8 cellular contexts compared by ENCODE assay signal in genomic region chr2:192194065-192194865, GRCh38. TPM values are rescaled to one million over a fixed set of nuclear protein-coding genes. Genes with fewer than 3 reads are reported as not detected.
DNase-seq lines count a peak whose midpoint lies in the region; ATAC-seq and TF ChIP-seq lines count a peak whose summit lies in the region.

No MANE protein-coding gene starts in this region.

- no peak for DNase-seq in SK-N-MC (ENCODE audit: low read depth, low spot score)
- peak; percentile 30 for DNase-seq in cerebellum (ENCODE audit: low spot score)
- DNase-seq in right lobe of liver: peak in 2 of 3 donors; percentile 21 to 36
- DNase-seq in erythroblast (lab: John Stamatoyannopoulos, UW): no peak

- no peak overlapping the region for H3K27ac ChIP-seq in SK-N-MC
- H3K27ac ChIP-seq in right lobe of liver: no peak overlapping the region
- no peak overlapping the region for H3K27ac ChIP-seq in subcutaneous abdominal adipose tissue (ENCODE audit: low read depth, low read length)

- intact Hi-C loops in right lobe of liver (cut with DNase I): no loop called here

- peak overlapping the region; percentile 6 for H3K9ac ChIP-seq in SK-N-MC (ENCODE audit: insufficient read length)
- no peak overlapping the region for H3K9ac ChIP-seq in subcutaneous abdominal adipose tissue (ENCODE audit: low read length in 5 of 5)

- H3K4me3 ChIP-seq in SK-N-MC (peak overlapping the region; percentile 86), right lobe of liver (no peak overlapping the region), subcutaneous abdominal adipose tissue (ENCODE audit: low read depth in 1 of 5, low read length in 5 of 5) (peak overlapping the region in 4 of 5 donors; percentile 45 to 71 (median 66))

- ATAC-seq in GM18870 (IDR thresholded peaks at IDR 0.05; ENCODE audit: unreplicated experiment): peak; percentile 18
- peak; percentile 29 for ATAC-seq in HG02884 (IDR thresholded peaks at IDR 0.05; ENCODE audit: unreplicated experiment)
- ATAC-seq in right lobe of liver: peak; percentile 30 to 45 (median 38)
- no peak for ATAC-seq in GM18517 (IDR thresholded peaks at IDR 0.05; ENCODE audit: unreplicated experiment)

- H3K9me3 ChIP-seq in SK-N-MC (ENCODE audit: low read depth, low read length) (no peaks in the 10 kb centered on the region), right lobe of liver (no peaks in the 10 kb centered on the region), subcutaneous abdominal adipose tissue (ENCODE audit: control insufficient read depth in 5 of 5, low read length in 5 of 5) (no peaks in the 10 kb centered on the region)

- peaks cover 6% of the 10 kb centered on the region; the same call in 1 of the 2 replicates for H3K36me3 ChIP-seq in SK-N-MC (ENCODE audit: insufficient read depth, low read length)
- H3K36me3 ChIP-seq in right lobe of liver: no peaks in the 10 kb centered on the region
- no peaks in the 10 kb centered on the region for H3K36me3 ChIP-seq in subcutaneous abdominal adipose tissue (ENCODE audit: control insufficient read depth in 5 of 5, insufficient read depth in 5 of 5, low read length in 5 of 5)

- peaks cover 0 to 20% (median 6%) of the 10 kb centered on the region in 4 donors for H3K4me1 ChIP-seq in right lobe of liver
- H3K4me1 ChIP-seq in subcutaneous abdominal adipose tissue (ENCODE audit: control insufficient read depth in 5 of 5, insufficient read depth in 5 of 5, low read length in 5 of 5): peaks cover 0 to 37% (median 34%) of the 10 kb centered on the region in 5 donors

- 2% methylated on average over 9 of the region's 52 CpGs for WGBS in right lobe of liver (ENCODE audit: insufficient coverage, low coverage, low lambda C conversion rate, missing lambda C conversion rate)

- TF ChIP-seq CTCF in right lobe of liver (IDR thresholded peaks at IDR 0.05): no peak

- peaks cover 5 to 31% of the 10 kb centered on the region in 2 donors for H3K27me3 ChIP-seq in right lobe of liver
- H3K27me3 ChIP-seq in subcutaneous abdominal adipose tissue (ENCODE audit: control insufficient read depth in 5 of 5, insufficient read depth in 4 of 5, low read length in 5 of 5): peaks cover 34 to 58% (median 52%) of the 10 kb centered on the region in 5 donors

- TF ChIP-seq POLR2A in right lobe of liver (IDR thresholded peaks at IDR 0.05) (no peak), erythroblast (IDR thresholded peaks at IDR 0.05; ENCODE audit: low read length) (no peak)

RNA-seq across cellular contexts. Expression of gene TMEFF2, which starts 0.5 kb away (rescaled TPM):
- total RNA-seq in cerebellum (88.4 TPM), right lobe of liver (not detected)

Comparison
In these comparisons a context has a peak if more than half of its experiments do, and no peak if none do; other contexts are left out.
1. DNase-seq: peak in cerebellum (single experiment) and right lobe of liver (2 of 3); none in SK-N-MC (single experiment) and erythroblast (0 of 2).
2. H3K4me3 ChIP-seq: peak in SK-N-MC (single experiment) and subcutaneous abdominal adipose tissue (4 of 5); none in right lobe of liver (0 of 3).
3. RNA of gene TMEFF2, which starts 0.5 kb away (total RNA-seq): 88.4 TPM in cerebellum (single experiment); not detected in right lobe of liver; every median in the first group is over 10 times any median in the second.